ENCODE assay signal across 9 cellular contexts in the genomic region with DNA sequence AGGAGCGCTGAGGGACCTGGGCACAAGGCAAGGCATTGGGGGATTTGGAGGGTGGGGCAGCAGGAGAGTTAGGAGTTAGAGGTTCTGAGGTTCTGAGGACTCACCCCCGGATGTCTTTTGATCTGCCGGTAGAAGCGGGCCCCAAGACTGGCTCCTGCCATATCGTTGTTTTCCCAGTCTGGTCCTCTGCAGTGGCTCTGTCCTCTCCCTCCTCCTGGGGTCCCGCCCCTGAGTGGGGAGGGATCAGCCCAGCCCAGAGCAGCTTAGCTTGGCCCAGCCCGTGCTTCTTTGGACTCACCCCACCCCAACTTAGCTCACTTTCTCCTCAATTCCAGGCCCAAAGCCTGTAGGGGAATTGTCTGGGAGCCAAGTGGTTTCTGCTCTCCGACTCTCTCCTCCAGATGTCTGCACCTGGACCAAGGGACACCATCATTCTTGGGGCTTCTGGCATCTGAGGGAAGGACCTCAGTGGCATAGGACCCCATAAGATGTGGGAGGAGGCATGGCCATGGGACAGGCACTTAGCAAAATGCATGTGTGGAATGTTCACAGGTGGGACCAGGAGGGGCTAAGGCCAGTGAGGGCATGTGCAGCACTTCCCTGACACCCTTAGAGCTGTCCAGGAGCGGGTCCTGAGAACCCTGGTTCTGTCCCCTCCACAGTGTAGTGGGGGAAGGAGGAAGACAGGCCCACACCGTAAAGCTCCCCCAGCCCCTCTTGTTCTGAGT. TPM values are rescaled to one million over a fixed set of nuclear protein-coding genes. Genes with fewer than 3 reads are reported as not detected.
A peak's percentile ranks its signal among the peaks of the same experiment; 100 is the strongest.
DNase-seq lines count a peak whose midpoint lies in the region; ATAC-seq and TF ChIP-seq lines count a peak whose summit lies in the region.
"Had no signal": no experiment of that assay in that cellular context is flagged by ENCODE, and none has a peak within 500 bp of the region (broad histone marks: within the 10 kb centered on the region; RNA-seq: fewer than 3 reads in every experiment).

No MANE protein-coding gene starts in this region.

- no peaks in the 10 kb centered on the region for H3K27me3 ChIP-seq in DOHH2 (ENCODE audit: control insufficient read depth, low read length)

- peak overlapping the region; percentile 87 for H3K4me3 ChIP-seq in DOHH2 (ENCODE audit: low read length)

- H3K9me3 Mint-ChIP-seq in neural crest cell = no peaks in the 10 kb centered on the region

- TF ChIP-seq CTCF in DOHH2 (IDR thresholded peaks at IDR 0.05; ENCODE audit: low read depth, low read length, poor library complexity, severe bottlenecking) (no peak), neural crest cell (conservative IDR thresholded peaks at IDR 0.05) (no peak)

- H3K27ac Mint-ChIP-seq in neural crest cell (ENCODE audit: unreplicated experiment) = no peak overlapping the region

- no peaks in the 10 kb centered on the region for H3K9me2 ChIP-seq in DOHH2 (replicated peaks; ENCODE audit: control insufficient read depth, low read length)

- ATAC-seq in GM18868 (IDR thresholded peaks at IDR 0.05; ENCODE audit: unreplicated experiment) = no peak

- peaks cover 65% of the 10 kb centered on the region for H3K27me3 Mint-ChIP-seq in neural crest cell (ENCODE audit: low read depth)

- H3F3A ChIP-seq in DOHH2 (ENCODE audit: control insufficient read depth, insufficient read depth) = peaks cover 49% of the 10 kb centered on the region

- H3K27ac ChIP-seq in DOHH2 (ENCODE audit: low read depth, low read length) = peak overlapping the region; percentile 98; the same call in 1 of the 2 replicates

- H3K36me3 ChIP-seq in DOHH2 (ENCODE audit: control insufficient read depth, low read length) = peaks cover 48% of the 10 kb centered on the region

- H3K4me2 ChIP-seq in DOHH2 (ENCODE audit: low read length) = peak overlapping the region; percentile 99

- H3K4me3 Mint-ChIP-seq in neural crest cell = peak overlapping the region; percentile 90

- no peaks in the 10 kb centered on the region for H3K9me3 ChIP-seq in DOHH2 (ENCODE audit: control insufficient read depth, insufficient read depth, low read length)

- DNase-seq in NCI-H526 (lab: John Stamatoyannopoulos, UW) (peak; percentile 43 to 71), ecto neural progenitor cell (ENCODE audit: low spot score) (peak; percentile 64), neural crest cell (ENCODE audit: low read depth, low spot score) (no peak), mucosa of gallbladder (ENCODE audit: low spot score) (no peak), DMS153 (lab: John Stamatoyannopoulos, UW) (no peak)
- no peak for DNase-seq in activated naive CD4-positive, alpha-beta T cell treated with Interleukin-2 at 50 U/mL for 16 hours
- DNase-seq: NK-92 treated with Interleukin-12 subunit alpha and Interleukin-12 subunit beta, amount 100 ng/mL, for 24 hours had no signal

- H3K79me2 ChIP-seq in DOHH2 (ENCODE audit: control insufficient read depth, low read length) = peaks cover 21% of the 10 kb centered on the region

- peaks cover 59% of the 10 kb centered on the region for H3K4me1 Mint-ChIP-seq in neural crest cell

- H3K4me1 ChIP-seq in DOHH2 (ENCODE audit: control insufficient read depth, low read length) = peaks cover 88% of the 10 kb centered on the region

- peaks cover 12% of the 10 kb centered on the region for H3K36me3 Mint-ChIP-seq in neural crest cell (ENCODE audit: low read depth)

- peaks cover 7% of the 10 kb centered on the region; the same call in 1 of the 2 replicates for H4K20me1 ChIP-seq in DOHH2 (ENCODE audit: control insufficient read depth, insufficient read depth, low read depth, low read length)

RNA-seq across cellular contexts. Expression of a gene that starts 7.6 kb away (rescaled TPM):
- total RNA-seq in neural crest cell (225 and 230 TPM in 2 replicates), mucosa of gallbladder (65.1 TPM)

RNA-seq across cellular contexts. Expression of a gene that starts 13.9 kb away (rescaled TPM):
- total RNA-seq in neural crest cell (3.8 and 4.1 TPM in 2 replicates), mucosa of gallbladder (3.6 TPM)

RNA-seq across cellular contexts. Expression of a gene that starts 20.5 kb away (rescaled TPM):
- 0.71 and 0.91 TPM in 2 replicates for total RNA-seq in neural crest cell
- total RNA-seq in mucosa of gallbladder = 0.83 TPM

Comparison
In these comparisons a context has a peak if more than half of its experiments do, and no peak if none do; other contexts are left out.
1. DNase-seq: peak in NCI-H526 (2 of 2) and ecto neural progenitor cell (single experiment); none in neural crest cell (single experiment), mucosa of gallbladder (single experiment), DMS153 (single experiment) and activated naive CD4-positive, alpha-beta T cell treated with Interleukin-2 at 50 U/mL for 16 hours (single experiment).